Comparison of ENCODE assay signal across 1 cellular context in the genomic region with DNA sequence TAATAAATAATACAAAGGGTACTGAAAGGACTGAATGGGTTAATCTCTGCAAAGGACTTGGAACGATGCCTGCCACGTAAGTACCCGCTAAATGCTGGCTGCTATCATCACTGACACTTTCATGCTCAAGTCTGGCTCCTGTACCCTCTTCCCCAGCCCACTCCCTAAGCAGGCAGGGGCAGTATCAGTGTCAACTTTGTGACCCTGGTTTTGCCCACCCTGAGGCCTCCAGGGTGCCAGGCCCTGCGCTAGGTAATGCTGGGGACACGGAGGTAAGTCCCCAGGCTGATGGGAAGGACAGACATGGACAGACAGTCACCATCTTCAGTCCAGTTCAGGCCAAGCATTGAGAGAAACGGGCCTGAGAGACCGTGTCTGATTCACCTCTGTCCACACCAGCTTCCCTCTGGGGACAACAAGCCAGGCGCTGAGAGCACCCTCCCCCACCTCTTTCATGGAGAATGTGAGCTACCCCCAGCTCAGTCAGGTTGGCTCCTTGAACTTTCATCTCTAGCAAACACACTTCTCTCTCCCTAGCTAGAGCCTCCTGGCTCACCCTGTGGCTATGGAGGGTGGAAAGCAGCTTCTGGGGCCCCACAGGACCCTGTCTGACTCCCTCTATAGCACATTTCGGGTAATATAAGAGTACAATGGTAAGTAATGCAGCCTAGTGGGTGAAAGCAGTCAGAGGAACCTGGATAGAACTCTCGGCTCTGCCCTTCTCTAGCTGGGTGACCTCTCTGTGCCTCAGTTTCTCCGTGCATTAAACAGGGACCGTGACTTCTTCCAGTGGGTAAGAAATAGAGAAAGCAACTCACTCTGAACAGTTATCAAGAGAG.
TF ChIP-seq lines count a peak whose summit lies in the region.

No MANE protein-coding gene starts in this region.

TF ChIP-seq in K562, 482 proteins besides CTCF, POLR2A, EP300 and RAD21 (continues in another document):
- TF ChIP-seq MBD2 (IDR thresholded peaks at IDR 0.05; ENCODE audit: borderline replicate concordance, low read depth) (no peak), MAFG (tag; conservative IDR thresholded peaks at IDR 0.05) (no peak), PPARD (CRISPR knock-in tag; IDR thresholded peaks at IDR 0.05) (no peak), MCM3 (IDR thresholded peaks at IDR 0.05) (no peak), SAFB (IDR thresholded peaks at IDR 0.05; ENCODE audit: borderline replicate concordance, low read depth, low read length) (no peak), SIX5 (IDR thresholded peaks at IDR 0.05; ENCODE audit: borderline replicate concordance in 1 of 2, insufficient read depth in 1 of 2, low read depth in 1 of 2, low read length in 2 of 2) (no peak), TAF1 (IDR thresholded peaks at IDR 0.05; ENCODE audit: control insufficient read depth, extremely low read depth, insufficient read depth, low read length, severe bottlenecking) (peak; percentile 20), MEF2D (tag; conservative IDR thresholded peaks at IDR 0.05; ENCODE audit: low read depth) (no peak), ZNF41 (CRISPR knock-in tag; conservative IDR thresholded peaks at IDR 0.05) (no peak), MTF1 (CRISPR knock-in tag; IDR thresholded peaks at IDR 0.05; ENCODE audit: borderline replicate concordance) (no peak), SMAD3 (CRISPR knock-in tag; conservative IDR thresholded peaks at IDR 0.05) (no peak), RBBP5 (IDR thresholded peaks at IDR 0.05; ENCODE audit: borderline replicate concordance, insufficient read depth, low read length, poor library complexity, severe bottlenecking) (peak; percentile 17), ZNF408 (CRISPR knock-in tag; IDR thresholded peaks at IDR 0.05; ENCODE audit: low read depth) (no peak), ZNF311 (CRISPR knock-in tag; IDR thresholded peaks at IDR 0.05) (no peak), IFI16 (CRISPR knock-in tag; IDR thresholded peaks at IDR 0.05) (no peak), SOX6 (IDR thresholded peaks at IDR 0.05) (0 out of 2 replicates have a peak, but pooled peaks have one; percentile 6), ZNF707 (CRISPR knock-in tag; conservative IDR thresholded peaks at IDR 0.05) (no peak), ZNF57 (CRISPR knock-in tag; IDR thresholded peaks at IDR 0.05) (no peak), BDP1 (IDR thresholded peaks at IDR 0.05; ENCODE audit: insufficient read depth, insufficient read length) (no peak), ZNF551 (CRISPR knock-in tag; IDR thresholded peaks at IDR 0.05) (no peak), FOXA3 (CRISPR knock-in tag; conservative IDR thresholded peaks at IDR 0.05 in 1 of 2, IDR thresholded peaks at IDR 0.05 in 1 of 2) (no peak), ATF7 (IDR thresholded peaks at IDR 0.05) (no peak), XRCC5 (IDR thresholded peaks at IDR 0.05; ENCODE audit: low read depth, low read length) (no peak), SNIP1 (IDR thresholded peaks at IDR 0.05; ENCODE audit: low read depth) (no peak), PTTG1 (tag; IDR thresholded peaks at IDR 0.05; ENCODE audit: low read depth) (no peak), SIRT6 (IDR thresholded peaks at IDR 0.05; ENCODE audit: low read depth, low read length) (no peak), ZNF436 (CRISPR knock-in tag; IDR thresholded peaks at IDR 0.05) (no peak), KLF16 (IDR thresholded peaks at IDR 0.05) (no peak), ARID2 (IDR thresholded peaks at IDR 0.05) (no peak), KAT8 (IDR thresholded peaks at IDR 0.05; ENCODE audit: low read depth) (no peak), ADNP (tag; IDR thresholded peaks at IDR 0.05) (no peak), CBX2 (IDR thresholded peaks at IDR 0.05; ENCODE audit: insufficient read depth, low read length, poor library complexity, severe bottlenecking) (no peak), FOS (IDR thresholded peaks at IDR 0.05; ENCODE audit: extremely low read depth, insufficient read length) (no peak), ZNF316 (IDR thresholded peaks at IDR 0.05) (no peak), PYGO2 (tag; IDR thresholded peaks at IDR 0.05) (no peak)
- TF ChIP-seq, protein P1, sequence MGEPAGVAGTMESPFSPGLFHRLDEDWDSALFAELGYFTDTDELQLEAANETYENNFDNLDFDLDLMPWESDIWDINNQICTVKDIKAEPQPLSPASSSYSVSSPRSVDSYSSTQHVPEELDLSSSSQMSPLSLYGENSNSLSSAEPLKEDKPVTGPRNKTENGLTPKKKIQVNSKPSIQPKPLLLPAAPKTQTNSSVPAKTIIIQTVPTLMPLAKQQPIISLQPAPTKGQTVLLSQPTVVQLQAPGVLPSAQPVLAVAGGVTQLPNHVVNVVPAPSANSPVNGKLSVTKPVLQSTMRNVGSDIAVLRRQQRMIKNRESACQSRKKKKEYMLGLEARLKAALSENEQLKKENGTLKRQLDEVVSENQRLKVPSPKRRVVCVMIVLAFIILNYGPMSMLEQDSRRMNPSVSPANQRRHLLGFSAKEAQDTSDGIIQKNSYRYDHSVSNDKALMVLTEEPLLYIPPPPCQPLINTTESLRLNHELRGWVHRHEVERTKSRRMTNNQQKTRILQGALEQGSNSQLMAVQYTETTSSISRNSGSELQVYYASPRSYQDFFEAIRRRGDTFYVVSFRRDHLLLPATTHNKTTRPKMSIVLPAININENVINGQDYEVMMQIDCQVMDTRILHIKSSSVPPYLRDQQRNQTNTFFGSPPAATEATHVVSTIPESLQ (CRISPR knock-in tag; IDR thresholded peaks at IDR 0.05) = no peak
- TF ChIP-seq, protein P2, sequence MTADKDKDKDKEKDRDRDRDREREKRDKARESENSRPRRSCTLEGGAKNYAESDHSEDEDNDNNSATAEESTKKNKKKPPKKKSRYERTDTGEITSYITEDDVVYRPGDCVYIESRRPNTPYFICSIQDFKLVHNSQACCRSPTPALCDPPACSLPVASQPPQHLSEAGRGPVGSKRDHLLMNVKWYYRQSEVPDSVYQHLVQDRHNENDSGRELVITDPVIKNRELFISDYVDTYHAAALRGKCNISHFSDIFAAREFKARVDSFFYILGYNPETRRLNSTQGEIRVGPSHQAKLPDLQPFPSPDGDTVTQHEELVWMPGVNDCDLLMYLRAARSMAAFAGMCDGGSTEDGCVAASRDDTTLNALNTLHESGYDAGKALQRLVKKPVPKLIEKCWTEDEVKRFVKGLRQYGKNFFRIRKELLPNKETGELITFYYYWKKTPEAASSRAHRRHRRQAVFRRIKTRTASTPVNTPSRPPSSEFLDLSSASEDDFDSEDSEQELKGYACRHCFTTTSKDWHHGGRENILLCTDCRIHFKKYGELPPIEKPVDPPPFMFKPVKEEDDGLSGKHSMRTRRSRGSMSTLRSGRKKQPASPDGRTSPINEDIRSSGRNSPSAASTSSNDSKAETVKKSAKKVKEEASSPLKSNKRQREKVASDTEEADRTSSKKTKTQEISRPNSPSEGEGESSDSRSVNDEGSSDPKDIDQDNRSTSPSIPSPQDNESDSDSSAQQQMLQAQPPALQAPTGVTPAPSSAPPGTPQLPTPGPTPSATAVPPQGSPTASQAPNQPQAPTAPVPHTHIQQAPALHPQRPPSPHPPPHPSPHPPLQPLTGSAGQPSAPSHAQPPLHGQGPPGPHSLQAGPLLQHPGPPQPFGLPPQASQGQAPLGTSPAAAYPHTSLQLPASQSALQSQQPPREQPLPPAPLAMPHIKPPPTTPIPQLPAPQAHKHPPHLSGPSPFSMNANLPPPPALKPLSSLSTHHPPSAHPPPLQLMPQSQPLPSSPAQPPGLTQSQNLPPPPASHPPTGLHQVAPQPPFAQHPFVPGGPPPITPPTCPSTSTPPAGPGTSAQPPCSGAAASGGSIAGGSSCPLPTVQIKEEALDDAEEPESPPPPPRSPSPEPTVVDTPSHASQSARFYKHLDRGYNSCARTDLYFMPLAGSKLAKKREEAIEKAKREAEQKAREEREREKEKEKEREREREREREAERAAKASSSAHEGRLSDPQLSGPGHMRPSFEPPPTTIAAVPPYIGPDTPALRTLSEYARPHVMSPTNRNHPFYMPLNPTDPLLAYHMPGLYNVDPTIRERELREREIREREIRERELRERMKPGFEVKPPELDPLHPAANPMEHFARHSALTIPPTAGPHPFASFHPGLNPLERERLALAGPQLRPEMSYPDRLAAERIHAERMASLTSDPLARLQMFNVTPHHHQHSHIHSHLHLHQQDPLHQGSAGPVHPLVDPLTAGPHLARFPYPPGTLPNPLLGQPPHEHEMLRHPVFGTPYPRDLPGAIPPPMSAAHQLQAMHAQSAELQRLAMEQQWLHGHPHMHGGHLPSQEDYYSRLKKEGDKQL (CRISPR knock-in tag; IDR thresholded peaks at IDR 0.05; ENCODE audit: borderline replicate concordance) = no peak
- TF ChIP-seq, protein P3, sequence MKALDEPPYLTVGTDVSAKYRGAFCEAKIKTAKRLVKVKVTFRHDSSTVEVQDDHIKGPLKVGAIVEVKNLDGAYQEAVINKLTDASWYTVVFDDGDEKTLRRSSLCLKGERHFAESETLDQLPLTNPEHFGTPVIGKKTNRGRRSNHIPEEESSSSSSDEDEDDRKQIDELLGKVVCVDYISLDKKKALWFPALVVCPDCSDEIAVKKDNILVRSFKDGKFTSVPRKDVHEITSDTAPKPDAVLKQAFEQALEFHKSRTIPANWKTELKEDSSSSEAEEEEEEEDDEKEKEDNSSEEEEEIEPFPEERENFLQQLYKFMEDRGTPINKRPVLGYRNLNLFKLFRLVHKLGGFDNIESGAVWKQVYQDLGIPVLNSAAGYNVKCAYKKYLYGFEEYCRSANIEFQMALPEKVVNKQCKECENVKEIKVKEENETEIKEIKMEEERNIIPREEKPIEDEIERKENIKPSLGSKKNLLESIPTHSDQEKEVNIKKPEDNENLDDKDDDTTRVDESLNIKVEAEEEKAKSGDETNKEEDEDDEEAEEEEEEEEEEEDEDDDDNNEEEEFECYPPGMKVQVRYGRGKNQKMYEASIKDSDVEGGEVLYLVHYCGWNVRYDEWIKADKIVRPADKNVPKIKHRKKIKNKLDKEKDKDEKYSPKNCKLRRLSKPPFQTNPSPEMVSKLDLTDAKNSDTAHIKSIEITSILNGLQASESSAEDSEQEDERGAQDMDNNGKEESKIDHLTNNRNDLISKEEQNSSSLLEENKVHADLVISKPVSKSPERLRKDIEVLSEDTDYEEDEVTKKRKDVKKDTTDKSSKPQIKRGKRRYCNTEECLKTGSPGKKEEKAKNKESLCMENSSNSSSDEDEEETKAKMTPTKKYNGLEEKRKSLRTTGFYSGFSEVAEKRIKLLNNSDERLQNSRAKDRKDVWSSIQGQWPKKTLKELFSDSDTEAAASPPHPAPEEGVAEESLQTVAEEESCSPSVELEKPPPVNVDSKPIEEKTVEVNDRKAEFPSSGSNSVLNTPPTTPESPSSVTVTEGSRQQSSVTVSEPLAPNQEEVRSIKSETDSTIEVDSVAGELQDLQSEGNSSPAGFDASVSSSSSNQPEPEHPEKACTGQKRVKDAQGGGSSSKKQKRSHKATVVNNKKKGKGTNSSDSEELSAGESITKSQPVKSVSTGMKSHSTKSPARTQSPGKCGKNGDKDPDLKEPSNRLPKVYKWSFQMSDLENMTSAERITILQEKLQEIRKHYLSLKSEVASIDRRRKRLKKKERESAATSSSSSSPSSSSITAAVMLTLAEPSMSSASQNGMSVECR (CRISPR knock-in tag; IDR thresholded peaks at IDR 0.05) = no peak
- TF ChIP-seq, protein P4, sequence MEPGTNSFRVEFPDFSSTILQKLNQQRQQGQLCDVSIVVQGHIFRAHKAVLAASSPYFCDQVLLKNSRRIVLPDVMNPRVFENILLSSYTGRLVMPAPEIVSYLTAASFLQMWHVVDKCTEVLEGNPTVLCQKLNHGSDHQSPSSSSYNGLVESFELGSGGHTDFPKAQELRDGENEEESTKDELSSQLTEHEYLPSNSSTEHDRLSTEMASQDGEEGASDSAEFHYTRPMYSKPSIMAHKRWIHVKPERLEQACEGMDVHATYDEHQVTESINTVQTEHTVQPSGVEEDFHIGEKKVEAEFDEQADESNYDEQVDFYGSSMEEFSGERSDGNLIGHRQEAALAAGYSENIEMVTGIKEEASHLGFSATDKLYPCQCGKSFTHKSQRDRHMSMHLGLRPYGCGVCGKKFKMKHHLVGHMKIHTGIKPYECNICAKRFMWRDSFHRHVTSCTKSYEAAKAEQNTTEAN (CRISPR knock-in tag; IDR thresholded peaks at IDR 0.05) = no peak
- TF ChIP-seq, protein P5, sequence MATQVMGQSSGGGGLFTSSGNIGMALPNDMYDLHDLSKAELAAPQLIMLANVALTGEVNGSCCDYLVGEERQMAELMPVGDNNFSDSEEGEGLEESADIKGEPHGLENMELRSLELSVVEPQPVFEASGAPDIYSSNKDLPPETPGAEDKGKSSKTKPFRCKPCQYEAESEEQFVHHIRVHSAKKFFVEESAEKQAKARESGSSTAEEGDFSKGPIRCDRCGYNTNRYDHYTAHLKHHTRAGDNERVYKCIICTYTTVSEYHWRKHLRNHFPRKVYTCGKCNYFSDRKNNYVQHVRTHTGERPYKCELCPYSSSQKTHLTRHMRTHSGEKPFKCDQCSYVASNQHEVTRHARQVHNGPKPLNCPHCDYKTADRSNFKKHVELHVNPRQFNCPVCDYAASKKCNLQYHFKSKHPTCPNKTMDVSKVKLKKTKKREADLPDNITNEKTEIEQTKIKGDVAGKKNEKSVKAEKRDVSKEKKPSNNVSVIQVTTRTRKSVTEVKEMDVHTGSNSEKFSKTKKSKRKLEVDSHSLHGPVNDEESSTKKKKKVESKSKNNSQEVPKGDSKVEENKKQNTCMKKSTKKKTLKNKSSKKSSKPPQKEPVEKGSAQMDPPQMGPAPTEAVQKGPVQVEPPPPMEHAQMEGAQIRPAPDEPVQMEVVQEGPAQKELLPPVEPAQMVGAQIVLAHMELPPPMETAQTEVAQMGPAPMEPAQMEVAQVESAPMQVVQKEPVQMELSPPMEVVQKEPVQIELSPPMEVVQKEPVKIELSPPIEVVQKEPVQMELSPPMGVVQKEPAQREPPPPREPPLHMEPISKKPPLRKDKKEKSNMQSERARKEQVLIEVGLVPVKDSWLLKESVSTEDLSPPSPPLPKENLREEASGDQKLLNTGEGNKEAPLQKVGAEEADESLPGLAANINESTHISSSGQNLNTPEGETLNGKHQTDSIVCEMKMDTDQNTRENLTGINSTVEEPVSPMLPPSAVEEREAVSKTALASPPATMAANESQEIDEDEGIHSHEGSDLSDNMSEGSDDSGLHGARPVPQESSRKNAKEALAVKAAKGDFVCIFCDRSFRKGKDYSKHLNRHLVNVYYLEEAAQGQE (CRISPR knock-in tag; IDR thresholded peaks at IDR 0.05; ENCODE audit: low read depth) = no peak
- TF ChIP-seq, protein P6, sequence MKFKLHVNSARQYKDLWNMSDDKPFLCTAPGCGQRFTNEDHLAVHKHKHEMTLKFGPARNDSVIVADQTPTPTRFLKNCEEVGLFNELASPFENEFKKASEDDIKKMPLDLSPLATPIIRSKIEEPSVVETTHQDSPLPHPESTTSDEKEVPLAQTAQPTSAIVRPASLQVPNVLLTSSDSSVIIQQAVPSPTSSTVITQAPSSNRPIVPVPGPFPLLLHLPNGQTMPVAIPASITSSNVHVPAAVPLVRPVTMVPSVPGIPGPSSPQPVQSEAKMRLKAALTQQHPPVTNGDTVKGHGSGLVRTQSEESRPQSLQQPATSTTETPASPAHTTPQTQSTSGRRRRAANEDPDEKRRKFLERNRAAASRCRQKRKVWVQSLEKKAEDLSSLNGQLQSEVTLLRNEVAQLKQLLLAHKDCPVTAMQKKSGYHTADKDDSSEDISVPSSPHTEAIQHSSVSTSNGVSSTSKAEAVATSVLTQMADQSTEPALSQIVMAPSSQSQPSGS (CRISPR knock-in tag; IDR thresholded peaks at IDR 0.05) = no peak
- TF ChIP-seq, protein P7, sequence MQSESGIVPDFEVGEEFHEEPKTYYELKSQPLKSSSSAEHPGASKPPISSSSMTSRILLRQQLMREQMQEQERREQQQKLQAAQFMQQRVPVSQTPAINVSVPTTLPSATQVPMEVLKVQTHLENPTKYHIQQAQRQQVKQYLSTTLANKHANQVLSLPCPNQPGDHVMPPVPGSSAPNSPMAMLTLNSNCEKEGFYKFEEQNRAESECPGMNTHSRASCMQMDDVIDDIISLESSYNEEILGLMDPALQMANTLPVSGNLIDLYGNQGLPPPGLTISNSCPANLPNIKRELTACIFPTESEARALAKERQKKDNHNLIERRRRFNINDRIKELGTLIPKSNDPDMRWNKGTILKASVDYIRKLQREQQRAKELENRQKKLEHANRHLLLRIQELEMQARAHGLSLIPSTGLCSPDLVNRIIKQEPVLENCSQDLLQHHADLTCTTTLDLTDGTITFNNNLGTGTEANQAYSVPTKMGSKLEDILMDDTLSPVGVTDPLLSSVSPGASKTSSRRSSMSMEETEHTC (IDR thresholded peaks at IDR 0.05) = no peak
